Comparison of ENCODE assay signal across 13 cellular contexts in genomic region chr1:179190861-179191260, GRCh38. TPM values are rescaled to one million over a fixed set of nuclear protein-coding genes. Genes with fewer than 3 reads are reported as not detected.
DNase-seq lines count a peak whose midpoint lies in the region; ATAC-seq and TF ChIP-seq lines count a peak whose summit lies in the region.
"Had no signal": no experiment of that assay in that cellular context is flagged by ENCODE, and none has a peak within 500 bp of the region (broad histone marks: within the 10 kb centered on the region; RNA-seq: fewer than 3 reads in every experiment).

No MANE protein-coding gene starts in this region.

- CTCF ChIA-PET in activated CD4-positive, alpha-beta T cell treated with anti-CD3 and anti-CD28 coated beads for 36 hours (lab: Charles Lee) = interaction anchor here (0.8 kb wide), 1 partner anchor 28 kb away, joined by 3 read pairs; no protein-coding TSS in a partner anchor
- CTCF ChIA-PET in activated CD4-positive, alpha-beta memory T cell treated with anti-CD3 and anti-CD28 coated beads, Interleukin-2, amount 10 ng/mL, durations not matched to agents 7 days and 5 days (lab: Charles Lee) = interaction anchor here (0.7 kb wide), 2 partner anchors 88 to 378 kb away, joined by 4 to 7 read pairs; no protein-coding TSS in a partner anchor

- H3K4me3 Mint-ChIP-seq in activated CD4-positive, alpha-beta T cell treated with anti-CD3 and anti-CD28 coated beads for 36 hours = no peak overlapping the region
- H3K4me3 Mint-ChIP-seq in activated CD4-positive, alpha-beta memory T cell treated with anti-CD3 and anti-CD28 coated beads, Interleukin-2, amount 10 ng/mL, durations not matched to agents 7 days and 5 days = no peak overlapping the region
- H3K4me3 Mint-ChIP-seq: endodermal cell had no signal

- H3K9ac ChIP-seq in subcutaneous abdominal adipose tissue (ENCODE audit: low read length in 5 of 5) = no peak overlapping the region

- no peak for ATAC-seq in activated CD4-positive, alpha-beta T cell treated with anti-CD3 and anti-CD28 coated beads for 36 hours
- ATAC-seq in HG03520 (IDR thresholded peaks at IDR 0.05; ENCODE audit: unreplicated experiment) = no peak

- intact Hi-C loops in activated CD4-positive, alpha-beta T cell treated with anti-CD3 and anti-CD28 coated beads for 36 hours (cut with DNase I, micrococcal nuclease) = loop anchor here (2.0 to 5.0 kb wide), 3 partner anchors 49 to 109 kb away; partner anchors contain the start of gene TOR3A (in 1 of the 2)
- intact Hi-C loops in left ventricle myocardium inferior (cut with micrococcal nuclease) = loop anchor here (10.0 kb wide), 2 partner anchors 66 to 96 kb away; no protein-coding TSS in a partner anchor

- peaks cover 4% of the 10 kb centered on the region for H3K36me3 Mint-ChIP-seq in activated CD4-positive, alpha-beta T cell treated with anti-CD3 and anti-CD28 coated beads for 36 hours (ENCODE audit: low read depth)
- peaks cover 16% of the 10 kb centered on the region for H3K36me3 Mint-ChIP-seq in activated CD4-positive, alpha-beta memory T cell treated with anti-CD3 and anti-CD28 coated beads, Interleukin-2, amount 10 ng/mL, durations not matched to agents 7 days and 5 days (ENCODE audit: low read depth)

- H3K27ac ChIP-seq in left ventricle myocardium inferior (replicated peaks) (peak overlapping the region; percentile 77), subcutaneous abdominal adipose tissue (ENCODE audit: low read depth, low read length) (peak overlapping the region; percentile 2)

- TF ChIP-seq CTCF in left ventricle myocardium inferior (IDR thresholded peaks at IDR 0.05; ENCODE audit: borderline replicate concordance) = no peak

- POLR2A ChIA-PET in activated CD4-positive, alpha-beta T cell treated with anti-CD3 and anti-CD28 coated beads for 36 hours (lab: Charles Lee) = no interaction called here
- POLR2A ChIA-PET in activated CD4-positive, alpha-beta memory T cell treated with anti-CD3 and anti-CD28 coated beads, Interleukin-2, amount 10 ng/mL, durations not matched to agents 7 days and 5 days (lab: Charles Lee) = interaction anchor here (0.6 to 1.3 kb wide), 2 partner anchors 15 to 138 kb away, joined by 4 read pairs; no protein-coding TSS in a partner anchor

- H3K4me1 ChIP-seq in left ventricle myocardium inferior (peaks cover 7% of the 10 kb centered on the region), subcutaneous abdominal adipose tissue (ENCODE audit: control insufficient read depth in 5 of 5, insufficient read depth in 5 of 5, low read length in 5 of 5) (peaks cover 0 to 3% (median 0%) of the 10 kb centered on the region in 5 donors)
- H3K4me1 ChIP-seq: adrenal gland had no signal

- H3K9me3 ChIP-seq in left ventricle myocardium inferior (replicated peaks) = no peaks in the 10 kb centered on the region
- H3K9me3 ChIP-seq in subcutaneous abdominal adipose tissue (ENCODE audit: control insufficient read depth in 5 of 5, low read length in 5 of 5) = no peaks in the 10 kb centered on the region
- H3K9me3 ChIP-seq: adrenal gland had no signal

- H3K4me3 ChIP-seq in left ventricle myocardium inferior = no peak overlapping the region
- H3K4me3 ChIP-seq in subcutaneous abdominal adipose tissue (ENCODE audit: low read depth in 1 of 5, low read length in 5 of 5) = no peak overlapping the region
- H3K4me3 ChIP-seq: adrenal gland had no signal

- H3K27me3 ChIP-seq in left ventricle myocardium inferior (ENCODE audit: low read depth) (no peaks in the 10 kb centered on the region), subcutaneous abdominal adipose tissue (ENCODE audit: control insufficient read depth in 5 of 5, insufficient read depth in 4 of 5, low read length in 5 of 5) (no peaks in the 10 kb centered on the region)
- H3K27me3 ChIP-seq: adrenal gland had no signal

- H3K27me3 Mint-ChIP-seq in activated CD4-positive, alpha-beta T cell treated with anti-CD3 and anti-CD28 coated beads for 36 hours = no peaks in the 10 kb centered on the region
- H3K27me3 Mint-ChIP-seq in activated CD4-positive, alpha-beta memory T cell treated with anti-CD3 and anti-CD28 coated beads, Interleukin-2, amount 10 ng/mL, durations not matched to agents 7 days and 5 days = no peaks in the 10 kb centered on the region
- H3K27me3 Mint-ChIP-seq: naive B cell had no signal

- DNase-seq in activated CD4-positive, alpha-beta T cell treated with anti-CD3 and anti-CD28 coated beads for 36 hours = no peak
- no peak for DNase-seq in activated CD4-positive, alpha-beta T cell treated with anti-CD3 and anti-CD28 coated beads, Interleukin-2, amount 50 U/mL, for 4 hours
- DNase-seq in activated CD4-positive, alpha-beta memory T cell treated with anti-CD3 and anti-CD28 coated beads, Interleukin-2, amount 10 ng/mL, durations not matched to agents 7 days and 5 days = no peak
- DNase-seq in left ventricle myocardium inferior (no peak), LoVo (ENCODE audit: low spot score) (no peak), putamen (ENCODE audit: low spot score) (no peak)
- DNase-seq: activated CD8-positive, alpha-beta memory T cell treated with anti-CD3 and anti-CD28 coated beads for 24 hours; endodermal cell; naive B cell; NCI-H82 had no signal

- H3K9me3 Mint-ChIP-seq in activated CD4-positive, alpha-beta T cell treated with anti-CD3 and anti-CD28 coated beads for 36 hours (ENCODE audit: low read depth) = no peaks in the 10 kb centered on the region
- H3K9me3 Mint-ChIP-seq in activated CD4-positive, alpha-beta memory T cell treated with anti-CD3 and anti-CD28 coated beads, Interleukin-2, amount 10 ng/mL, durations not matched to agents 7 days and 5 days = no peaks in the 10 kb centered on the region
- H3K9me3 Mint-ChIP-seq: endodermal cell, naive B cell had no signal

- peak overlapping the region; percentile 11 for H3K27ac Mint-ChIP-seq in activated CD4-positive, alpha-beta T cell treated with anti-CD3 and anti-CD28 coated beads for 36 hours
- H3K27ac Mint-ChIP-seq in activated CD4-positive, alpha-beta memory T cell treated with anti-CD3 and anti-CD28 coated beads, Interleukin-2, amount 10 ng/mL, durations not matched to agents 7 days and 5 days = peak overlapping the region; percentile 6
- H3K27ac Mint-ChIP-seq: endodermal cell had no signal

- H3K36me3 ChIP-seq in left ventricle myocardium inferior (no peaks in the 10 kb centered on the region), subcutaneous abdominal adipose tissue (ENCODE audit: control insufficient read depth in 5 of 5, insufficient read depth in 5 of 5, low read length in 5 of 5) (no peaks in the 10 kb centered on the region)
- H3K36me3 ChIP-seq: adrenal gland had no signal

- H3K4me1 Mint-ChIP-seq in activated CD4-positive, alpha-beta T cell treated with anti-CD3 and anti-CD28 coated beads for 36 hours = peaks cover 18% of the 10 kb centered on the region
- H3K4me1 Mint-ChIP-seq in activated CD4-positive, alpha-beta memory T cell treated with anti-CD3 and anti-CD28 coated beads, Interleukin-2, amount 10 ng/mL, durations not matched to agents 7 days and 5 days = peaks cover 16% of the 10 kb centered on the region

RNA-seq across cellular contexts. Expression of gene ABL2, which starts 38.6 kb away (rescaled TPM):
- 1 to 10 TPM; 6.6 to 8.4 TPM for total RNA-seq in activated CD4-positive, alpha-beta T cell treated with anti-CD3 and anti-CD28 coated beads for 36 hours
- 1 to 10 TPM; 8.6 to 9.3 TPM for total RNA-seq in activated CD4-positive, alpha-beta memory T cell treated with anti-CD3 and anti-CD28 coated beads, Interleukin-2, amount 10 ng/mL, durations not matched to agents 7 days and 5 days
- 9.0 TPM for total RNA-seq in left ventricle myocardium inferior
